In the genomic region with DNA sequence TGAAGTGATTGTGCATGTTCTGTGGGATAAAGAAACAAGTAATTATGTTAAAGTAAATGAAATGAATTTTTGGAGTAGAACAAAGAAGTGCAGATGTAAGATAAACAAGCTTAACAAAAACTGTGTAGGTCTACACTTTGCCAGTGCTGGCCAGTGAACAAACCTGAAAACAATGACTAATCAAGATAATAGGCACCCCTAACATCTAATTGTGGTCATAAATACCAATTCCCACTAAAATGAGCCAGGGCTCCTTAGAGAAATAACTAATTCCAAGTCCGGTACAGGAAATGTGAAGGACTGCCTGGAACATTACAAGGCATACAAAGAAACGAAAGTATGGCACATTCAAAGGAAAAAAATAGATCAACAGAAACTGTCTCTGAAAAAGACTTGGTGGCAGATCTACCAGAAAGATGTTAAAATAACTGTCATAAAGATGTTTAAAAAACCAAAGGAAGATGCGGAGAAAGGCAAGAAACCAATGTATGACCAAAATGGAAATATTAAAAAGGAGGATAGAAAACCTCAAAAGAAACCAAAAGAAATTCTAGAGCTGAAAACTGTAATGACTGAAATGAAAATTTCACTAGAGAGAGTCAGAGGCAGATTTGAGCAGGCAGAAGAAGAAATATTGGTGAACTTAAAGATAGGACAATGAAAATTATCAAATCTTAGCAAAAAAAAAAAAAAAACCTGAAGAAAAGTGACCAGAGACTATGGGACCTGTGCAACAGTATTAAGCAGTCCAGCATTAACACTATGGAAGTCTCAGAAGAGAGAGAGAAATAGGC, we compare ENCODE assay signal across 3 cellular contexts.
A peak's percentile ranks its signal among the peaks of the same experiment; 100 is the strongest.
TF ChIP-seq lines count a peak whose summit lies in the region.

No MANE protein-coding gene starts in this region.

TF ChIP-seq in HepG2, 621 proteins besides CTCF, POLR2A, EP300 and RAD21:
- TF ChIP-seq KMT2B (CRISPR knock-in tag; IDR thresholded peaks at IDR 0.05), result no peak
- TF ChIP-seq ZNF160 (CRISPR knock-in tag; IDR thresholded peaks at IDR 0.05), result peak; percentile 93; the same call in 1 of the 2 replicates

TF ChIP-seq in HEK293, 187 proteins besides CTCF, POLR2A, EP300 and RAD21:
- TF ChIP-seq MZF1 (tag by site-specific recombination; IDR thresholded peaks at IDR 0.05; ENCODE audit: borderline replicate concordance), result no peak
- TF ChIP-seq SCRT1 (tag by site-specific recombination; IDR thresholded peaks at IDR 0.05; ENCODE audit: borderline replicate concordance), result no peak
- TF ChIP-seq ZNF626 (tag by site-specific recombination; IDR thresholded peaks at IDR 0.05), result no peak
- TF ChIP-seq ZNF138 (tag by site-specific recombination; IDR thresholded peaks at IDR 0.05; ENCODE audit: borderline replicate concordance), result no peak
- TF ChIP-seq SETDB1 (IDR thresholded peaks at IDR 0.05; ENCODE audit: insufficient read length, low read length), result peak; percentile 89
- TF ChIP-seq, protein P1, sequence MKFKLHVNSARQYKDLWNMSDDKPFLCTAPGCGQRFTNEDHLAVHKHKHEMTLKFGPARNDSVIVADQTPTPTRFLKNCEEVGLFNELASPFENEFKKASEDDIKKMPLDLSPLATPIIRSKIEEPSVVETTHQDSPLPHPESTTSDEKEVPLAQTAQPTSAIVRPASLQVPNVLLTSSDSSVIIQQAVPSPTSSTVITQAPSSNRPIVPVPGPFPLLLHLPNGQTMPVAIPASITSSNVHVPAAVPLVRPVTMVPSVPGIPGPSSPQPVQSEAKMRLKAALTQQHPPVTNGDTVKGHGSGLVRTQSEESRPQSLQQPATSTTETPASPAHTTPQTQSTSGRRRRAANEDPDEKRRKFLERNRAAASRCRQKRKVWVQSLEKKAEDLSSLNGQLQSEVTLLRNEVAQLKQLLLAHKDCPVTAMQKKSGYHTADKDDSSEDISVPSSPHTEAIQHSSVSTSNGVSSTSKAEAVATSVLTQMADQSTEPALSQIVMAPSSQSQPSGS (tag by site-specific recombination; IDR thresholded peaks at IDR 0.05; ENCODE audit: low read depth), result no peak
- TF ChIP-seq MEIS1 (CRISPR knock-in tag; IDR thresholded peaks at IDR 0.05; ENCODE audit: borderline replicate concordance), result no peak

TF ChIP-seq in K562, 482 proteins besides CTCF, POLR2A, EP300 and RAD21:
- TF ChIP-seq, protein P2, sequence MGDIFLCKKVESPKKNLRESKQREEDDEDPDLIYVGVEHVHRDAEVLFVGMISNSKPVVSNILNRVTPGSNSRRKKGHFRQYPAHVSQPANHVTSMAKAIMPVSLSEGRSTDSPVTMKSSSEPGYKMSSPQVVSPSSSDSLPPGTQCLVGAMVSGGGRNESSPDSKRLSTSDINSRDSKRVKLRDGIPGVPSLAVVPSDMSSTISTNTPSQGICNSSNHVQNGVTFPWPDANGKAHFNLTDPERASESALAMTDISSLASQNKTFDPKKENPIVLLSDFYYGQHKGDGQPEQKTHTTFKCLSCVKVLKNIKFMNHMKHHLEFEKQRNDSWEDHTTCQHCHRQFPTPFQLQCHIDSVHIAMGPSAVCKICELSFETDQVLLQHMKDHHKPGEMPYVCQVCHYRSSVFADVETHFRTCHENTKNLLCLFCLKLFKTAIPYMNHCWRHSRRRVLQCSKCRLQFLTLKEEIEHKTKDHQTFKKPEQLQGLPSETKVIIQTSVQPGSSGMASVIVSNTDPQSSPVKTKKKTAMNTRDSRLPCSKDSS (IDR thresholded peaks at IDR 0.05; ENCODE audit: low read depth, partially characterized antibody), result peak; percentile 51
- no peak for TF ChIP-seq STAT5B (CRISPR knock-in tag; IDR thresholded peaks at IDR 0.05)
- peak; percentile 47; the same call in 1 of the 2 replicates for TF ChIP-seq ZNF280B (CRISPR knock-in tag; IDR thresholded peaks at IDR 0.05)
- no peak for TF ChIP-seq TAF15 (IDR thresholded peaks at IDR 0.05; ENCODE audit: low read depth, low read length)
- TF ChIP-seq, protein P3, sequence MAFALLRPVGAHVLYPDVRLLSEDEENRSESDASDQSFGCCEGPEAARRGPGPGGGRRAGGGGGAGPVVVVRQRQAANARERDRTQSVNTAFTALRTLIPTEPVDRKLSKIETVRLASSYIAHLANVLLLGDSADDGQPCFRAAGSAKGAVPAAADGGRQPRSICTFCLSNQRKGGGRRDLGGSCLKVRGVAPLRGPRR (CRISPR knock-in tag; IDR thresholded peaks at IDR 0.05), result no peak
- no peak for TF ChIP-seq KLF13 (tag; IDR thresholded peaks at IDR 0.05; ENCODE audit: borderline replicate concordance, low read depth)
- TF ChIP-seq, protein P1 (CRISPR knock-in tag; IDR thresholded peaks at IDR 0.05), result no peak
- TF ChIP-seq CBX3 (IDR thresholded peaks at IDR 0.05; ENCODE audit: borderline replicate concordance in 1 of 2, low read length in 2 of 2), result peak in 1 of 2 experiments; percentile 66; a peak in 1 of 3 replicates
- no peak for TF ChIP-seq RAD51 (IDR thresholded peaks at IDR 0.05; ENCODE audit: borderline replicate concordance, low read depth)
- no peak for TF ChIP-seq USF2 (CRISPR knock-in tag; IDR thresholded peaks at IDR 0.05)
- TF ChIP-seq ZEB2 (IDR thresholded peaks at IDR 0.05), result 0 out of 2 replicates have a peak, but pooled peaks have one; percentile 35
- TF ChIP-seq ZSCAN29 (IDR thresholded peaks at IDR 0.05), result no peak
- TF ChIP-seq FIP1L1 (IDR thresholded peaks at IDR 0.05; ENCODE audit: low read depth, low read length, poor library complexity, severe bottlenecking), result no peak
- TF ChIP-seq ZC3H4 (CRISPR knock-in tag; IDR thresholded peaks at IDR 0.05; ENCODE audit: borderline replicate concordance), result no peak
- TF ChIP-seq MAZ (CRISPR knock-in tag; conservative IDR thresholded peaks at IDR 0.05 in 1 of 2, IDR thresholded peaks at IDR 0.05 in 1 of 2), result no peak
